In genomic region chr3:184192889-184193288, GRCh38 we compare ENCODE assay signal across 1 cellular context.
TF ChIP-seq lines count a peak whose summit lies in the region.

No MANE protein-coding gene starts in this region.

TF ChIP-seq in GM23338, 12 proteins besides CTCF, POLR2A, EP300 and RAD21:
- TF ChIP-seq NANOG (IDR thresholded peaks at IDR 0.05; ENCODE audit: borderline replicate concordance), result no peak
- no peak for TF ChIP-seq EZH2phosphoT487 (IDR thresholded peaks at IDR 0.05; ENCODE audit: unreplicated experiment)
- no peak for TF ChIP-seq ZNF331 (CRISPR knock-in tag; IDR thresholded peaks at IDR 0.05; ENCODE audit: low read depth)
- no peak for TF ChIP-seq STAT1 (IDR thresholded peaks at IDR 0.05; ENCODE audit: unreplicated experiment)
- no peak for TF ChIP-seq EZH2 (IDR thresholded peaks at IDR 0.05; ENCODE audit: low read depth, unreplicated experiment)
- TF ChIP-seq REST (IDR thresholded peaks at IDR 0.05; ENCODE audit: unreplicated experiment), result no peak
- no peak for TF ChIP-seq CREB1 (CRISPR knock-in tag; IDR thresholded peaks at IDR 0.05; ENCODE audit: low read depth)
- TF ChIP-seq, protein P1, sequence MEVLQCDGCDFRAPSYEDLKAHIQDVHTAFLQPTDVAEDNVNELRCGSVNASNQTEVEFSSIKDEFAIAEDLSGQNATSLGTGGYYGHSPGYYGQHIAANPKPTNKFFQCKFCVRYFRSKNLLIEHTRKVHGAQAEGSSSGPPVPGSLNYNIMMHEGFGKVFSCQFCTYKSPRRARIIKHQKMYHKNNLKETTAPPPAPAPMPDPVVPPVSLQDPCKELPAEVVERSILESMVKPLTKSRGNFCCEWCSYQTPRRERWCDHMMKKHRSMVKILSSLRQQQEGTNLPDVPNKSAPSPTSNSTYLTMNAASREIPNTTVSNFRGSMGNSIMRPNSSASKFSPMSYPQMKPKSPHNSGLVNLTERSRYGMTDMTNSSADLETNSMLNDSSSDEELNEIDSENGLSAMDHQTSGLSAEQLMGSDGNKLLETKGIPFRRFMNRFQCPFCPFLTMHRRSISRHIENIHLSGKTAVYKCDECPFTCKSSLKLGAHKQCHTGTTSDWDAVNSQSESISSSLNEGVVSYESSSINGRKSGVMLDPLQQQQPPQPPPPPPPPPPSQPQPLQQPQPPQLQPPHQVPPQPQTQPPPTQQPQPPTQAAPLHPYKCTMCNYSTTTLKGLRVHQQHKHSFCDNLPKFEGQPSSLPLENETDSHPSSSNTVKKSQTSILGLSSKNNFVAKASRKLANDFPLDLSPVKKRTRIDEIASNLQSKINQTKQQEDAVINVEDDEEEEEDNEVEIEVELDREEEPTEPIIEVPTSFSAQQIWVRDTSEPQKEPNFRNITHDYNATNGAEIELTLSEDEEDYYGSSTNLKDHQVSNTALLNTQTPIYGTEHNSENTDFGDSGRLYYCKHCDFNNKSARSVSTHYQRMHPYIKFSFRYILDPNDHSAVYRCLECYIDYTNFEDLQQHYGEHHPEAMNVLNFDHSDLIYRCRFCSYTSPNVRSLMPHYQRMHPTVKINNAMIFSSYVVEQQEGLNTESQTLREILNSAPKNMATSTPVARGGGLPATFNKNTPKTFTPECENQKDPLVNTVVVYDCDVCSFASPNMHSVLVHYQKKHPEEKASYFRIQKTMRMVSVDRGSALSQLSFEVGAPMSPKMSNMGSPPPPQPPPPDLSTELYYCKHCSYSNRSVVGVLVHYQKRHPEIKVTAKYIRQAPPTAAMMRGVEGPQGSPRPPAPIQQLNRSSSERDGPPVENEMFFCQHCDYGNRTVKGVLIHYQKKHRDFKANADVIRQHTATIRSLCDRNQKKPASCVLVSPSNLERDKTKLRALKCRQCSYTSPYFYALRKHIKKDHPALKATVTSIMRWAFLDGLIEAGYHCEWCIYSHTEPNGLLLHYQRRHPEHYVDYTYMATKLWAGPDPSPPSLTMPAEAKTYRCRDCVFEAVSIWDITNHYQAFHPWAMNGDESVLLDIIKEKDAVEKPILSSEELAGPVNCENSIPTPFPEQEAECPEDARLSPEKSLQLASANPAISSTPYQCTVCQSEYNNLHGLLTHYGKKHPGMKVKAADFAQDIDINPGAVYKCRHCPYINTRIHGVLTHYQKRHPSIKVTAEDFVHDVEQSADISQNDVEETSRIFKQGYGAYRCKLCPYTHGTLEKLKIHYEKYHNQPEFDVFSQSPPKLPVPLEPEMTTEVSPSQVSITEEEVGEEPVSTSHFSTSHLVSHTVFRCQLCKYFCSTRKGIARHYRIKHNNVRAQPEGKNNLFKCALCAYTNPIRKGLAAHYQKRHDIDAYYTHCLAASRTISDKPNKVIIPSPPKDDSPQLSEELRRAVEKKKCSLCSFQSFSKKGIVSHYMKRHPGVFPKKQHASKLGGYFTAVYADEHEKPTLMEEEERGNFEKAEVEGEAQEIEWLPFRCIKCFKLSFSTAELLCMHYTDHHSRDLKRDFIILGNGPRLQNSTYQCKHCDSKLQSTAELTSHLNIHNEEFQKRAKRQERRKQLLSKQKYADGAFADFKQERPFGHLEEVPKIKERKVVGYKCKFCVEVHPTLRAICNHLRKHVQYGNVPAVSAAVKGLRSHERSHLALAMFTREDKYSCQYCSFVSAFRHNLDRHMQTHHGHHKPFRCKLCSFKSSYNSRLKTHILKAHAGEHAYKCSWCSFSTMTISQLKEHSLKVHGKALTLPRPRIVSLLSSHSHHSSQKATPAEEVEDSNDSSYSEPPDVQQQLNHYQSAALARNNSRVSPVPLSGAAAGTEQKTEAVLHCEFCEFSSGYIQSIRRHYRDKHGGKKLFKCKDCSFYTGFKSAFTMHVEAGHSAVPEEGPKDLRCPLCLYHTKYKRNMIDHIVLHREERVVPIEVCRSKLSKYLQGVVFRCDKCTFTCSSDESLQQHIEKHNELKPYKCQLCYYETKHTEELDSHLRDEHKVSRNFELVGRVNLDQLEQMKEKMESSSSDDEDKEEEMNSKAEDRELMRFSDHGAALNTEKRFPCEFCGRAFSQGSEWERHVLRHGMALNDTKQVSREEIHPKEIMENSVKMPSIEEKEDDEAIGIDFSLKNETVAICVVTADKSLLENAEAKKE (CRISPR knock-in tag; IDR thresholded peaks at IDR 0.05), result no peak
- no peak for TF ChIP-seq POLR2AphosphoS5 (IDR thresholded peaks at IDR 0.05; ENCODE audit: low read depth)
- no peak for TF ChIP-seq JUNB (IDR thresholded peaks at IDR 0.05; ENCODE audit: unreplicated experiment)
- TF ChIP-seq ETS1 (IDR thresholded peaks at IDR 0.05), result no peak
- no peak for TF ChIP-seq ZNF114 (CRISPR knock-in tag; IDR thresholded peaks at IDR 0.05)
